Comparison of ENCODE assay signal across 8 cellular contexts in genomic region chr2:36352024-36352398, GRCh38. TPM values are rescaled to one million over a fixed set of nuclear protein-coding genes. Genes with fewer than 3 reads are reported as not detected.
DNase-seq lines count a peak whose midpoint lies in the region; ATAC-seq and TF ChIP-seq lines count a peak whose summit lies in the region.

No MANE protein-coding gene starts in this region.

- no peaks in the 10 kb centered on the region for H3K36me3 ChIP-seq in spleen

- peaks cover 0 to 25% (median 5%) of the 10 kb centered on the region in 7 donors for H3K27me3 ChIP-seq in spleen (replicated peaks in 1 of 7)

- no peak for TF ChIP-seq POLR2A in spleen (IDR thresholded peaks at IDR 0.05)

- H3K4me1 ChIP-seq in spleen, result peaks cover 22 to 51% (median 38%) of the 10 kb centered on the region in 6 donors

- POLR2A ChIA-PET in RWPE1 (lab: Yijun Ruan, JAX; ENCODE audit: low non-redundant PET), result no interaction called here

- peak; percentile 61 for TF ChIP-seq CTCF in RWPE1 (conservative IDR thresholded peaks at IDR 0.05; ENCODE audit: low read depth)
- peak; percentile 59 for TF ChIP-seq CTCF in fibroblast of mammary gland (conservative IDR thresholded peaks at IDR 0.05; ENCODE audit: control insufficient read depth, insufficient read depth, low read depth, low read length)
- peak in 9 of 11 experiments; percentile 13 to 66 (median 51) for TF ChIP-seq CTCF in spleen (IDR thresholded peaks at IDR 0.05 in 8 of 11, conservative IDR thresholded peaks at IDR 0.05 in 3 of 11)

- intact Hi-C loops in spleen (cut with DNase I; ENCODE audit: low total_unique reads), result loop anchor here (5.0 to 10.0 kb wide), 2 partner anchors 123 to 155 kb away; no protein-coding TSS in a partner anchor

- no peak overlapping the region for H3K4me3 ChIP-seq in fibroblast of mammary gland (ENCODE audit: control insufficient read depth, low read depth, low read length)
- H3K4me3 ChIP-seq in spleen, result no peak overlapping the region

- H3K9me3 ChIP-seq in spleen, result no peaks in the 10 kb centered on the region

- H3K27ac ChIP-seq in RWPE1, result no peak overlapping the region
- no peak overlapping the region for H3K27ac ChIP-seq in spleen

- DNase-seq in DMS153 (lab: John Stamatoyannopoulos, UW) (peak; percentile 45), HT1080 (ENCODE audit: low read depth) (peak; percentile 65), RWPE1 (ENCODE audit: low spot score) (no peak), fibroblast of mammary gland (ENCODE audit: low read depth) (peak; percentile 70), spleen (no peak), T-helper 9 cell (no peak)

- no peak for ATAC-seq in GM19455 (IDR thresholded peaks at IDR 0.05; ENCODE audit: unreplicated experiment)
- ATAC-seq in HG02884 (IDR thresholded peaks at IDR 0.05; ENCODE audit: unreplicated experiment), result no peak

- 2 to 9% (median 4%) methylated on average over 7 of the region's 7 CpGs for WGBS in spleen, 5 donors

- CTCF ChIA-PET in RWPE1 (lab: Yijun Ruan, JAX), result interaction anchor here (0.7 to 1.1 kb wide), 3 partner anchors 107 to 1183 kb away, joined by 3 to 4 read pairs (median 3); no protein-coding TSS in a partner anchor

RNA-seq across cellular contexts. Expression of gene CRIM1, which starts 3.6 kb away (rescaled TPM):
- total RNA-seq in HT1080 (2014; rRNA removed; shearing (Covaris generic)), result 113 and 135 TPM in 2 replicates
- polyA plus RNA-seq in HT1080 (2015; cell fraction: cytosol; rRNA removed), result 162 and 192 TPM in 2 replicates
- 374 and 390 TPM in 2 replicates for polyA plus RNA-seq in HT1080 (2015; cell fraction: nucleus; rRNA removed)
- 100 to 1,000 TPM in 6 of 7 donors, 10 to 100 TPM in 1; 91.5 to 213 (median 120) TPM for total RNA-seq in spleen
- 10 to 100 TPM in 1 of 3 donors, 1 to 10 TPM in 2; 7.1 to 14.1 (median 7.1) TPM for polyA plus RNA-seq in spleen

Comparison
In these comparisons a context has a peak if more than half of its experiments do, and no peak if none do; other contexts are left out.
1. DNase-seq: peak in DMS153 (single experiment), HT1080 (single experiment) and fibroblast of mammary gland (single experiment); none in RWPE1 (single experiment), spleen (single experiment) and T-helper 9 cell (single experiment).
2. Peak in every context shown above with its lines, with median percentiles within 50 percentile points of each other: CTCF ChIP-seq.